ENCODE assay signal across 7 cellular contexts in genomic region chr4:13543648-13544555, GRCh38. TPM values are rescaled to one million over a fixed set of nuclear protein-coding genes. Genes with fewer than 3 reads are reported as not detected.
A peak's percentile ranks its signal among the peaks of the same experiment; 100 is the strongest.
DNase-seq lines count a peak whose midpoint lies in the region; ATAC-seq and TF ChIP-seq lines count a peak whose summit lies in the region.

Gene NKX3-2 (minus strand): TSS chr4:13544508. CDS start chr4:13544414, 94 bp downstream.

- peaks cover 21% of the 10 kb centered on the region for H3K79me2 ChIP-seq in KMS-11 (ENCODE audit: insufficient read depth, low read depth)

- ATAC-seq in lower lobe of right lung, result peak; percentile 43 to 74
- ATAC-seq in upper lobe of right lung, result peak; percentile 55

- H3K4me1 ChIP-seq in KMS-11 (ENCODE audit: low read depth, poor library complexity, severe bottlenecking), result peaks cover 4% of the 10 kb centered on the region
- H3K4me1 ChIP-seq in lower lobe of right lung, result peaks cover 57% of the 10 kb centered on the region
- peaks cover 38% of the 10 kb centered on the region for H3K4me1 ChIP-seq in upper lobe of right lung

- H3K4me3 ChIP-seq in KMS-11 (IDR thresholded peaks at IDR 0.05; ENCODE audit: insufficient read depth, low read depth, low read length) (peak within 1 kb of the TSS; percentile 42), cardiac fibroblast (replicated peaks in 1 of 2; ENCODE audit: low read depth in 2 of 2, low read length in 2 of 2) (peak within 1 kb of the TSS; percentile 60 to 64), lower lobe of right lung (peak within 1 kb of the TSS; percentile 65), upper lobe of right lung (peak within 1 kb of the TSS; percentile 55)

- DNase-seq in G401 (ENCODE audit: low spot score) (peak; percentile 12), cardiac fibroblast (ENCODE audit: low read depth in 2 of 2) (peak in 1 of 2 donors; percentile 24), lower lobe of right lung (no peak), upper lobe of right lung (no peak), NCI-H1436 treated with DMSO at 0.1 percent for 48 hours (lab: John Stamatoyannopoulos, UW) (no peak)
- DNase-seq in activated CD4-positive, alpha-beta T cell treated with anti-CD3 and anti-CD28 coated beads, Interleukin-2, amount 50 U/mL, for 4 hours, result no peak

- H3K27me3 ChIP-seq in KMS-11 (ENCODE audit: insufficient read depth, low read depth) (no peaks in the 10 kb centered on the region), lower lobe of right lung (ENCODE audit: low read depth) (peaks cover 100% of the 10 kb centered on the region), upper lobe of right lung (peaks cover 99% of the 10 kb centered on the region)

- no peak for TF ChIP-seq CTCF in KMS-11 (conservative IDR thresholded peaks at IDR 0.05; ENCODE audit: low read depth, low read length)
- TF ChIP-seq CTCF in cardiac fibroblast (IDR thresholded peaks at IDR 0.05; ENCODE audit: low read depth, low read length), result no peak
- TF ChIP-seq CTCF in lower lobe of right lung (IDR thresholded peaks at IDR 0.05), result no peak
- no peak for TF ChIP-seq CTCF in upper lobe of right lung (IDR thresholded peaks at IDR 0.05)

- H3K36me3 ChIP-seq in KMS-11 (ENCODE audit: insufficient read depth), result no peaks in the 10 kb centered on the region
- no peaks in the 10 kb centered on the region for H3K36me3 ChIP-seq in lower lobe of right lung
- H3K36me3 ChIP-seq in upper lobe of right lung, result no peaks in the 10 kb centered on the region

- H3K27ac ChIP-seq in KMS-11 (peak within 1 kb of the TSS; percentile 91), lower lobe of right lung (no peak within 1 kb of the TSS), upper lobe of right lung (no peak within 1 kb of the TSS)

- peak within 1 kb of the TSS; percentile 34; the same call in 1 of the 2 replicates for H2AFZ ChIP-seq in KMS-11 (ENCODE audit: low read depth)

- no peaks in the 10 kb centered on the region for H4K20me1 ChIP-seq in KMS-11 (ENCODE audit: insufficient read depth)

- intact Hi-C loops in lower lobe of right lung (cut with DNase I) (loop anchor here (10.0 kb wide), 2 partner anchors 689 to 819 kb away; no protein-coding TSS in a partner anchor), upper lobe of right lung (cut with DNase I) (no loop called here)

- in situ Hi-C loops in G401 (cut with HindIII; ENCODE audit: low sequenced_read_pairs), result no loop called here

- peak within 1 kb of the TSS; percentile 81 for H3K9ac ChIP-seq in KMS-11

- peak within 1 kb of the TSS; percentile 92 for H3K4me2 ChIP-seq in KMS-11

- no peaks in the 10 kb centered on the region for H3K9me3 ChIP-seq in lower lobe of right lung
- H3K9me3 ChIP-seq in upper lobe of right lung, result no peaks in the 10 kb centered on the region

RNA-seq across cellular contexts. Expression of gene NKX3-2, which starts in this region (rescaled TPM):
- total RNA-seq in G401 (2014; rRNA removed; shearing (Covaris generic)), result 0.37 and 0.55 TPM in 2 replicates
- total RNA-seq in lower lobe of right lung, result not detected
- total RNA-seq in upper lobe of right lung, result not detected

Comparison
In these comparisons a context has a peak if more than half of its experiments do, and no peak if none do; other contexts are left out.
1. Peak in DNase-seq in G401; RNA of the gene not detected or under 1 TPM.
2. Peak in ATAC-seq and H3K4me3 ChIP-seq in lower lobe of right lung; RNA of the gene not detected or under 1 TPM.
3. Peak in ATAC-seq and H3K4me3 ChIP-seq in upper lobe of right lung; RNA of the gene not detected or under 1 TPM.